1 cellular context compared by ENCODE assay signal in the genomic region with DNA sequence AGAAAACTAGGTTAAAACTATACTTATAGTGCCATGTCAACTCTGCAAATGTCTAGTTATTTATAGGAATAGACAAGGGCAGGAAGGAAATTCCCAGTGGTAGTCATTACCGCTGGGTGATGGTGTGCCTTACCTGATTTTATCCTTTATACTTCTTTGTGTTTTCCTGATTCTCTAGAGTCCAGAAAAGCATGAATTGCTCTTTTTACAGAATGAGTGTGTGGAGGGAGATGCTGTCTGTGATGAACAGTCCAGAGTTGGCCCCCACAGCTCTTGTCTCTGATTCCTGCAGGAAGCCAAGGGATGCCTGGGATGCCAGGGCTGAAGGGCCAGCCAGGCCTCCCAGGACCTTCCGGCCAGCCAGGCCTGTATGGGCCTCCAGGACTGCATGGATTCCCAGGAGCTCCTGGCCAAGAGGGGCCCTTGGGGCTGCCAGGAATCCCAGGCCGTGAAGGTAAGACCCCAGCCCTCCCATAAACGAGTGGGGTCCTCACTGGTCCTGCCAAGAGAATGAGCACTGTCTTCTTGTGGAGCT.
TF ChIP-seq lines count a peak whose summit lies in the region.

No MANE protein-coding gene starts in this region.

TF ChIP-seq in H1, 55 proteins besides CTCF, POLR2A, EP300 and RAD21 (continued from another document):
- TF ChIP-seq, protein P1, sequence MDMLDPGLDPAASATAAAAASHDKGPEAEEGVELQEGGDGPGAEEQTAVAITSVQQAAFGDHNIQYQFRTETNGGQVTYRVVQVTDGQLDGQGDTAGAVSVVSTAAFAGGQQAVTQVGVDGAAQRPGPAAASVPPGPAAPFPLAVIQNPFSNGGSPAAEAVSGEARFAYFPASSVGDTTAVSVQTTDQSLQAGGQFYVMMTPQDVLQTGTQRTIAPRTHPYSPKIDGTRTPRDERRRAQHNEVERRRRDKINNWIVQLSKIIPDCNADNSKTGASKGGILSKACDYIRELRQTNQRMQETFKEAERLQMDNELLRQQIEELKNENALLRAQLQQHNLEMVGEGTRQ (IDR thresholded peaks at IDR 0.05; ENCODE audit: low read length), result no peak
- TF ChIP-seq CBX8 (IDR thresholded peaks at IDR 0.05; ENCODE audit: borderline replicate concordance, low read depth, low read length) (no peak), SP4 (IDR thresholded peaks at IDR 0.05; ENCODE audit: low read length) (no peak), MAFK (IDR thresholded peaks at IDR 0.05; ENCODE audit: low read depth, low read length) (no peak), SIRT6 (IDR thresholded peaks at IDR 0.05; ENCODE audit: low read length) (no peak), KDM5A (IDR thresholded peaks at IDR 0.05; ENCODE audit: low read length) (no peak), TEAD4 (IDR thresholded peaks at IDR 0.05; ENCODE audit: low read depth, low read length) (no peak)
- TF ChIP-seq, protein P2, sequence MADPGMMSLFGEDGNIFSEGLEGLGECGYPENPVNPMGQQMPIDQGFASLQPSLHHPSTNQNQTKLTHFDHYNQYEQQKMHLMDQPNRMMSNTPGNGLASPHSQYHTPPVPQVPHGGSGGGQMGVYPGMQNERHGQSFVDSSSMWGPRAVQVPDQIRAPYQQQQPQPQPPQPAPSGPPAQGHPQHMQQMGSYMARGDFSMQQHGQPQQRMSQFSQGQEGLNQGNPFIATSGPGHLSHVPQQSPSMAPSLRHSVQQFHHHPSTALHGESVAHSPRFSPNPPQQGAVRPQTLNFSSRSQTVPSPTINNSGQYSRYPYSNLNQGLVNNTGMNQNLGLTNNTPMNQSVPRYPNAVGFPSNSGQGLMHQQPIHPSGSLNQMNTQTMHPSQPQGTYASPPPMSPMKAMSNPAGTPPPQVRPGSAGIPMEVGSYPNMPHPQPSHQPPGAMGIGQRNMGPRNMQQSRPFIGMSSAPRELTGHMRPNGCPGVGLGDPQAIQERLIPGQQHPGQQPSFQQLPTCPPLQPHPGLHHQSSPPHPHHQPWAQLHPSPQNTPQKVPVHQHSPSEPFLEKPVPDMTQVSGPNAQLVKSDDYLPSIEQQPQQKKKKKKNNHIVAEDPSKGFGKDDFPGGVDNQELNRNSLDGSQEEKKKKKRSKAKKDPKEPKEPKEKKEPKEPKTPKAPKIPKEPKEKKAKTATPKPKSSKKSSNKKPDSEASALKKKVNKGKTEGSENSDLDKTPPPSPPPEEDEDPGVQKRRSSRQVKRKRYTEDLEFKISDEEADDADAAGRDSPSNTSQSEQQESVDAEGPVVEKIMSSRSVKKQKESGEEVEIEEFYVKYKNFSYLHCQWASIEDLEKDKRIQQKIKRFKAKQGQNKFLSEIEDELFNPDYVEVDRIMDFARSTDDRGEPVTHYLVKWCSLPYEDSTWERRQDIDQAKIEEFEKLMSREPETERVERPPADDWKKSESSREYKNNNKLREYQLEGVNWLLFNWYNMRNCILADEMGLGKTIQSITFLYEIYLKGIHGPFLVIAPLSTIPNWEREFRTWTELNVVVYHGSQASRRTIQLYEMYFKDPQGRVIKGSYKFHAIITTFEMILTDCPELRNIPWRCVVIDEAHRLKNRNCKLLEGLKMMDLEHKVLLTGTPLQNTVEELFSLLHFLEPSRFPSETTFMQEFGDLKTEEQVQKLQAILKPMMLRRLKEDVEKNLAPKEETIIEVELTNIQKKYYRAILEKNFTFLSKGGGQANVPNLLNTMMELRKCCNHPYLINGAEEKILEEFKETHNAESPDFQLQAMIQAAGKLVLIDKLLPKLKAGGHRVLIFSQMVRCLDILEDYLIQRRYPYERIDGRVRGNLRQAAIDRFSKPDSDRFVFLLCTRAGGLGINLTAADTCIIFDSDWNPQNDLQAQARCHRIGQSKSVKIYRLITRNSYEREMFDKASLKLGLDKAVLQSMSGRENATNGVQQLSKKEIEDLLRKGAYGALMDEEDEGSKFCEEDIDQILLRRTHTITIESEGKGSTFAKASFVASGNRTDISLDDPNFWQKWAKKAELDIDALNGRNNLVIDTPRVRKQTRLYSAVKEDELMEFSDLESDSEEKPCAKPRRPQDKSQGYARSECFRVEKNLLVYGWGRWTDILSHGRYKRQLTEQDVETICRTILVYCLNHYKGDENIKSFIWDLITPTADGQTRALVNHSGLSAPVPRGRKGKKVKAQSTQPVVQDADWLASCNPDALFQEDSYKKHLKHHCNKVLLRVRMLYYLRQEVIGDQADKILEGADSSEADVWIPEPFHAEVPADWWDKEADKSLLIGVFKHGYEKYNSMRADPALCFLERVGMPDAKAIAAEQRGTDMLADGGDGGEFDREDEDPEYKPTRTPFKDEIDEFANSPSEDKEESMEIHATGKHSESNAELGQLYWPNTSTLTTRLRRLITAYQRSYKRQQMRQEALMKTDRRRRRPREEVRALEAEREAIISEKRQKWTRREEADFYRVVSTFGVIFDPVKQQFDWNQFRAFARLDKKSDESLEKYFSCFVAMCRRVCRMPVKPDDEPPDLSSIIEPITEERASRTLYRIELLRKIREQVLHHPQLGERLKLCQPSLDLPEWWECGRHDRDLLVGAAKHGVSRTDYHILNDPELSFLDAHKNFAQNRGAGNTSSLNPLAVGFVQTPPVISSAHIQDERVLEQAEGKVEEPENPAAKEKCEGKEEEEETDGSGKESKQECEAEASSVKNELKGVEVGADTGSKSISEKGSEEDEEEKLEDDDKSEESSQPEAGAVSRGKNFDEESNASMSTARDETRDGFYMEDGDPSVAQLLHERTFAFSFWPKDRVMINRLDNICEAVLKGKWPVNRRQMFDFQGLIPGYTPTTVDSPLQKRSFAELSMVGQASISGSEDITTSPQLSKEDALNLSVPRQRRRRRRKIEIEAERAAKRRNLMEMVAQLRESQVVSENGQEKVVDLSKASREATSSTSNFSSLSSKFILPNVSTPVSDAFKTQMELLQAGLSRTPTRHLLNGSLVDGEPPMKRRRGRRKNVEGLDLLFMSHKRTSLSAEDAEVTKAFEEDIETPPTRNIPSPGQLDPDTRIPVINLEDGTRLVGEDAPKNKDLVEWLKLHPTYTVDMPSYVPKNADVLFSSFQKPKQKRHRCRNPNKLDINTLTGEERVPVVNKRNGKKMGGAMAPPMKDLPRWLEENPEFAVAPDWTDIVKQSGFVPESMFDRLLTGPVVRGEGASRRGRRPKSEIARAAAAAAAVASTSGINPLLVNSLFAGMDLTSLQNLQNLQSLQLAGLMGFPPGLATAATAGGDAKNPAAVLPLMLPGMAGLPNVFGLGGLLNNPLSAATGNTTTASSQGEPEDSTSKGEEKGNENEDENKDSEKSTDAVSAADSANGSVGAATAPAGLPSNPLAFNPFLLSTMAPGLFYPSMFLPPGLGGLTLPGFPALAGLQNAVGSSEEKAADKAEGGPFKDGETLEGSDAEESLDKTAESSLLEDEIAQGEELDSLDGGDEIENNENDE (IDR thresholded peaks at IDR 0.05; ENCODE audit: insufficient replicate concordance, low read length), result no peak
- TF ChIP-seq, protein P3, sequence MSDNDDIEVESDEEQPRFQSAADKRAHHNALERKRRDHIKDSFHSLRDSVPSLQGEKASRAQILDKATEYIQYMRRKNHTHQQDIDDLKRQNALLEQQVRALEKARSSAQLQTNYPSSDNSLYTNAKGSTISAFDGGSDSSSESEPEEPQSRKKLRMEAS (IDR thresholded peaks at IDR 0.05), result no peak
